In the genomic region with DNA sequence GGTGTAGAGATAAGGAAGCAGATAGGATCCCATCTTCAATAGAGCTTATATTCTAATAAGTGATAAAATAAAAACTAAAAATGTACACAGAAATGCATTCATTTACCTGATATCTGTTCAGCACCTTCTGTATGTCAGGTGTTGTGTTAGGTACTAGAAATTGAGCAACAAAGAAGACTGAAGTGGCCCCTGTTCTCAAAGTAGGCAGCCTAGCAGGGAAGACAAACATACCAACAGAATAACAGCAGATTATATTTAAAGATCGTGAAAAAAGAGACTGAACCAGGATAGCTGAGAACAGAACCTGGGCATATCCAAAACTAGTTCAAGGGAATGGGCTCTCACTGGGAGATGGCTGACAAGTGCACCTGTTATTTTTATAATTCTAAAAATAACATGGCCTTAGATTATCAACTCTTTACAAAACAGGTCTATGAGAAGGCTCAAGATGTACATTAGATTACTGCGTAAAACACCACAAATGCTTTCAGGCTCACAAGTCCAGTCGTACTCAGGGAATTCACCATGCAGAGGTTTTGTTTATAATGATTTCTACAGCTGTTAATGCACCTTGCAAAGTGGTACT, we compare ENCODE assay signal across 1 cellular context.
TF ChIP-seq lines count a peak whose summit lies in the region.

No MANE protein-coding gene starts in this region.

TF ChIP-seq in WTC11, 78 proteins besides CTCF, POLR2A, EP300 and RAD21 (continued from another document):
- TF ChIP-seq, protein P1, sequence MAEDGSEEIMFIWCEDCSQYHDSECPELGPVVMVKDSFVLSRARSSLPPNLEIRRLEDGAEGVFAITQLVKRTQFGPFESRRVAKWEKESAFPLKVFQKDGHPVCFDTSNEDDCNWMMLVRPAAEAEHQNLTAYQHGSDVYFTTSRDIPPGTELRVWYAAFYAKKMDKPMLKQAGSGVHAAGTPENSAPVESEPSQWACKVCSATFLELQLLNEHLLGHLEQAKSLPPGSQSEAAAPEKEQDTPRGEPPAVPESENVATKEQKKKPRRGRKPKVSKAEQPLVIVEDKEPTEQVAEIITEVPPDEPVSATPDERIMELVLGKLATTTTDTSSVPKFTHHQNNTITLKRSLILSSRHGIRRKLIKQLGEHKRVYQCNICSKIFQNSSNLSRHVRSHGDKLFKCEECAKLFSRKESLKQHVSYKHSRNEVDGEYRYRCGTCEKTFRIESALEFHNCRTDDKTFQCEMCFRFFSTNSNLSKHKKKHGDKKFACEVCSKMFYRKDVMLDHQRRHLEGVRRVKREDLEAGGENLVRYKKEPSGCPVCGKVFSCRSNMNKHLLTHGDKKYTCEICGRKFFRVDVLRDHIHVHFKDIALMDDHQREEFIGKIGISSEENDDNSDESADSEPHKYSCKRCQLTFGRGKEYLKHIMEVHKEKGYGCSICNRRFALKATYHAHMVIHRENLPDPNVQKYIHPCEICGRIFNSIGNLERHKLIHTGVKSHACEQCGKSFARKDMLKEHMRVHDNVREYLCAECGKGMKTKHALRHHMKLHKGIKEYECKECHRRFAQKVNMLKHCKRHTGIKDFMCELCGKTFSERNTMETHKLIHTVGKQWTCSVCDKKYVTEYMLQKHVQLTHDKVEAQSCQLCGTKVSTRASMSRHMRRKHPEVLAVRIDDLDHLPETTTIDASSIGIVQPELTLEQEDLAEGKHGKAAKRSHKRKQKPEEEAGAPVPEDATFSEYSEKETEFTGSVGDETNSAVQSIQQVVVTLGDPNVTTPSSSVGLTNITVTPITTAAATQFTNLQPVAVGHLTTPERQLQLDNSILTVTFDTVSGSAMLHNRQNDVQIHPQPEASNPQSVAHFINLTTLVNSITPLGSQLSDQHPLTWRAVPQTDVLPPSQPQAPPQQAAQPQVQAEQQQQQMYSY (CRISPR knock-in tag; IDR thresholded peaks at IDR 0.05): no peak
- TF ChIP-seq SOX15 (CRISPR knock-in tag; IDR thresholded peaks at IDR 0.05) (no peak), EMX1 (CRISPR knock-in tag; IDR thresholded peaks at IDR 0.05) (no peak)
- TF ChIP-seq, protein P2, sequence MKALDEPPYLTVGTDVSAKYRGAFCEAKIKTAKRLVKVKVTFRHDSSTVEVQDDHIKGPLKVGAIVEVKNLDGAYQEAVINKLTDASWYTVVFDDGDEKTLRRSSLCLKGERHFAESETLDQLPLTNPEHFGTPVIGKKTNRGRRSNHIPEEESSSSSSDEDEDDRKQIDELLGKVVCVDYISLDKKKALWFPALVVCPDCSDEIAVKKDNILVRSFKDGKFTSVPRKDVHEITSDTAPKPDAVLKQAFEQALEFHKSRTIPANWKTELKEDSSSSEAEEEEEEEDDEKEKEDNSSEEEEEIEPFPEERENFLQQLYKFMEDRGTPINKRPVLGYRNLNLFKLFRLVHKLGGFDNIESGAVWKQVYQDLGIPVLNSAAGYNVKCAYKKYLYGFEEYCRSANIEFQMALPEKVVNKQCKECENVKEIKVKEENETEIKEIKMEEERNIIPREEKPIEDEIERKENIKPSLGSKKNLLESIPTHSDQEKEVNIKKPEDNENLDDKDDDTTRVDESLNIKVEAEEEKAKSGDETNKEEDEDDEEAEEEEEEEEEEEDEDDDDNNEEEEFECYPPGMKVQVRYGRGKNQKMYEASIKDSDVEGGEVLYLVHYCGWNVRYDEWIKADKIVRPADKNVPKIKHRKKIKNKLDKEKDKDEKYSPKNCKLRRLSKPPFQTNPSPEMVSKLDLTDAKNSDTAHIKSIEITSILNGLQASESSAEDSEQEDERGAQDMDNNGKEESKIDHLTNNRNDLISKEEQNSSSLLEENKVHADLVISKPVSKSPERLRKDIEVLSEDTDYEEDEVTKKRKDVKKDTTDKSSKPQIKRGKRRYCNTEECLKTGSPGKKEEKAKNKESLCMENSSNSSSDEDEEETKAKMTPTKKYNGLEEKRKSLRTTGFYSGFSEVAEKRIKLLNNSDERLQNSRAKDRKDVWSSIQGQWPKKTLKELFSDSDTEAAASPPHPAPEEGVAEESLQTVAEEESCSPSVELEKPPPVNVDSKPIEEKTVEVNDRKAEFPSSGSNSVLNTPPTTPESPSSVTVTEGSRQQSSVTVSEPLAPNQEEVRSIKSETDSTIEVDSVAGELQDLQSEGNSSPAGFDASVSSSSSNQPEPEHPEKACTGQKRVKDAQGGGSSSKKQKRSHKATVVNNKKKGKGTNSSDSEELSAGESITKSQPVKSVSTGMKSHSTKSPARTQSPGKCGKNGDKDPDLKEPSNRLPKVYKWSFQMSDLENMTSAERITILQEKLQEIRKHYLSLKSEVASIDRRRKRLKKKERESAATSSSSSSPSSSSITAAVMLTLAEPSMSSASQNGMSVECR (CRISPR knock-in tag; IDR thresholded peaks at IDR 0.05; ENCODE audit: borderline replicate concordance): no peak
